ENCODE assay signal across 15 cellular contexts in genomic region chr2:161971532-161971931, GRCh38.
DNase-seq lines count a peak whose midpoint lies in the region; ATAC-seq and TF ChIP-seq lines count a peak whose summit lies in the region.
"Had no signal": no experiment of that assay in that cellular context is flagged by ENCODE, and none has a peak within 500 bp of the region (broad histone marks: within the 10 kb centered on the region; RNA-seq: fewer than 3 reads in every experiment).

No MANE protein-coding gene starts in this region.

- H3K9me3 Mint-ChIP-seq in natural killer cell treated with Interleukin-12 subunit alpha and Interleukin-12 subunit beta and Interleukin-15 and Interleukin-18, amount 100 ng/mL, for 72 hours: no peaks in the 10 kb centered on the region
- no peaks in the 10 kb centered on the region for H3K9me3 Mint-ChIP-seq in natural killer cell
- H3K9me3 Mint-ChIP-seq in dendritic cell treated with granulocyte-macrophage colony-stimulating factor and Interleukin-4, amounts not matched to agents 40 ng/mL and 50 ng/mL, for 4 days: no peaks in the 10 kb centered on the region
- peaks cover 32% of the 10 kb centered on the region for H3K9me3 Mint-ChIP-seq in T-helper 2 cell treated with Interferon-gamma antibody and Interleukin-4, amounts not matched to agents 5 μg/mL and 100 μg/mL, for 36 hours
- H3K9me3 Mint-ChIP-seq: CD4-positive, alpha-beta T cell had no signal

- H3K4me1 Mint-ChIP-seq in natural killer cell treated with Interleukin-12 subunit alpha and Interleukin-12 subunit beta and Interleukin-15 and Interleukin-18, amount 100 ng/mL, for 72 hours (ENCODE audit: low read depth in 2 of 2): peaks cover 39 to 55% of the 10 kb centered on the region in 2 donors
- no peaks in the 10 kb centered on the region for H3K4me1 Mint-ChIP-seq in natural killer cell
- peaks cover 23% of the 10 kb centered on the region for H3K4me1 Mint-ChIP-seq in dendritic cell treated with granulocyte-macrophage colony-stimulating factor and Interleukin-4, amounts not matched to agents 40 ng/mL and 50 ng/mL, for 4 days (ENCODE audit: low read depth)
- peaks cover 52% of the 10 kb centered on the region for H3K4me1 Mint-ChIP-seq in T-helper 2 cell treated with Interferon-gamma antibody and Interleukin-4, amounts not matched to agents 5 μg/mL and 100 μg/mL, for 36 hours (ENCODE audit: low read depth)
- H3K4me1 Mint-ChIP-seq: B cell had no signal

- peak overlapping the region; percentile 93 to 96 for H3K27ac Mint-ChIP-seq in natural killer cell treated with Interleukin-12 subunit alpha and Interleukin-12 subunit beta and Interleukin-15 and Interleukin-18, amount 100 ng/mL, for 72 hours
- no peak overlapping the region for H3K27ac Mint-ChIP-seq in natural killer cell
- H3K27ac Mint-ChIP-seq in dendritic cell treated with granulocyte-macrophage colony-stimulating factor and Interleukin-4, amounts not matched to agents 40 ng/mL and 50 ng/mL, for 4 days: peak overlapping the region; percentile 46
- H3K27ac Mint-ChIP-seq in T-helper 2 cell treated with Interferon-gamma antibody and Interleukin-4, amounts not matched to agents 5 μg/mL and 100 μg/mL, for 36 hours: no peak overlapping the region
- H3K27ac Mint-ChIP-seq: B cell; CD4-positive, alpha-beta T cell had no signal

- no peaks in the 10 kb centered on the region for H3K27me3 Mint-ChIP-seq in natural killer cell treated with Interleukin-12 subunit alpha and Interleukin-12 subunit beta and Interleukin-15 and Interleukin-18, amount 100 ng/mL, for 72 hours
- no peaks in the 10 kb centered on the region for H3K27me3 Mint-ChIP-seq in natural killer cell (ENCODE audit: low read depth in 2 of 2)
- peaks cover 2% of the 10 kb centered on the region for H3K27me3 Mint-ChIP-seq in dendritic cell treated with granulocyte-macrophage colony-stimulating factor and Interleukin-4, amounts not matched to agents 40 ng/mL and 50 ng/mL, for 4 days
- H3K27me3 Mint-ChIP-seq in T-helper 2 cell treated with Interferon-gamma antibody and Interleukin-4, amounts not matched to agents 5 μg/mL and 100 μg/mL, for 36 hours (ENCODE audit: low read depth): no peaks in the 10 kb centered on the region
- H3K27me3 Mint-ChIP-seq: B cell; CD4-positive, alpha-beta T cell had no signal

- no peak for TF ChIP-seq CTCF in natural killer cell (IDR thresholded peaks at IDR 0.05)

- H3K4me3 Mint-ChIP-seq in natural killer cell treated with Interleukin-12 subunit alpha and Interleukin-12 subunit beta and Interleukin-15 and Interleukin-18, amount 100 ng/mL, for 72 hours: no peak overlapping the region
- no peak overlapping the region for H3K4me3 Mint-ChIP-seq in natural killer cell
- H3K4me3 Mint-ChIP-seq in dendritic cell treated with granulocyte-macrophage colony-stimulating factor and Interleukin-4, amounts not matched to agents 40 ng/mL and 50 ng/mL, for 4 days: no peak overlapping the region
- no peak overlapping the region for H3K4me3 Mint-ChIP-seq in T-helper 2 cell treated with Interferon-gamma antibody and Interleukin-4, amounts not matched to agents 5 μg/mL and 100 μg/mL, for 36 hours
- H3K4me3 Mint-ChIP-seq: B cell; CD4-positive, alpha-beta T cell had no signal

- no peak for DNase-seq in natural killer cell treated with Interleukin-12 subunit alpha and Interleukin-12 subunit beta and Interleukin-15 and Interleukin-18, amount 100 ng/mL, for 72 hours (ENCODE audit: low spot score)
- DNase-seq in natural killer cell: no peak
- DNase-seq in posterior cingulate gyrus: peak in 7 of 10 donors; percentile 49 to 92 (median 68)
- DNase-seq in activated CD8-positive, alpha-beta memory T cell treated with anti-CD3 and anti-CD28 coated beads for 24 hours: no peak
- no peak for DNase-seq in GF-D8 (lab: John Stamatoyannopoulos, UW)
- no peak for DNase-seq in T-helper 2 cell treated with Interferon-gamma antibody and Interleukin-4, amounts not matched to agents 5 μg/mL and 100 μg/mL, for 36 hours (ENCODE audit: low spot score)
- DNase-seq: ACHN; C1 segment of cervical spinal cord; Calu3; CD4-positive, alpha-beta T cell; DMS 273 treated with DMSO at 0.1 percent for 48 hours had no signal

- peaks cover 28% of the 10 kb centered on the region for H3K36me3 Mint-ChIP-seq in natural killer cell treated with Interleukin-12 subunit alpha and Interleukin-12 subunit beta and Interleukin-15 and Interleukin-18, amount 100 ng/mL, for 72 hours
- H3K36me3 Mint-ChIP-seq in natural killer cell: no peaks in the 10 kb centered on the region
- no peaks in the 10 kb centered on the region for H3K36me3 Mint-ChIP-seq in dendritic cell treated with granulocyte-macrophage colony-stimulating factor and Interleukin-4, amounts not matched to agents 40 ng/mL and 50 ng/mL, for 4 days (ENCODE audit: low read depth)
- H3K36me3 Mint-ChIP-seq in T-helper 2 cell treated with Interferon-gamma antibody and Interleukin-4, amounts not matched to agents 5 μg/mL and 100 μg/mL, for 36 hours (ENCODE audit: low read depth): peaks cover 50% of the 10 kb centered on the region

- intact Hi-C loops in natural killer cell (cut with micrococcal nuclease): no loop called here
- intact Hi-C loops in dendritic cell treated with granulocyte-macrophage colony-stimulating factor and Interleukin-4, amounts not matched to agents 40 ng/mL and 50 ng/mL, for 4 days (cut with micrococcal nuclease): loop anchor here (10.0 kb wide), 1 partner anchor 343 kb away; the partner anchor contains the start of gene IFIH1
- intact Hi-C loops in posterior cingulate gyrus (cut with DNase I): no loop called here

- no peak for ATAC-seq in natural killer cell treated with Interleukin-12 subunit alpha and Interleukin-12 subunit beta and Interleukin-15 and Interleukin-18, amount 100 ng/mL, for 72 hours
- no peak for ATAC-seq in natural killer cell
- ATAC-seq: HCT116, K562 had no signal

Comparison
In these comparisons a context has a peak if more than half of its experiments do, and no peak if none do; other contexts are left out.
1. H3K27ac Mint-ChIP-seq: peak in natural killer cell treated with Interleukin-12 subunit alpha and Interleukin-12 subunit beta and Interleukin-15 and Interleukin-18, amount 100 ng/mL, for 72 hours (2 of 2) and dendritic cell treated with granulocyte-macrophage colony-stimulating factor and Interleukin-4, amounts not matched to agents 40 ng/mL and 50 ng/mL, for 4 days (single experiment); none in natural killer cell (0 of 2) and T-helper 2 cell treated with Interferon-gamma antibody and Interleukin-4, amounts not matched to agents 5 μg/mL and 100 μg/mL, for 36 hours (single experiment).
2. DNase-seq: peak in posterior cingulate gyrus (7 of 10); none in natural killer cell treated with Interleukin-12 subunit alpha and Interleukin-12 subunit beta and Interleukin-15 and Interleukin-18, amount 100 ng/mL, for 72 hours (single experiment), natural killer cell (single experiment), activated CD8-positive, alpha-beta memory T cell treated with anti-CD3 and anti-CD28 coated beads for 24 hours (single experiment), GF-D8 (single experiment) and T-helper 2 cell treated with Interferon-gamma antibody and Interleukin-4, amounts not matched to agents 5 μg/mL and 100 μg/mL, for 36 hours (single experiment).